Comparison of ENCODE assay signal across 18 cellular contexts in genomic region chr1:56666112-56666608, GRCh38. TPM values are rescaled to one million over a fixed set of nuclear protein-coding genes. Genes with fewer than 3 reads are reported as not detected.
DNase-seq lines count a peak whose midpoint lies in the region; ATAC-seq lines count a peak whose summit lies in the region.
"Had no signal": no experiment of that assay in that cellular context is flagged by ENCODE, and none has a peak within 500 bp of the region (broad histone marks: within the 10 kb centered on the region; RNA-seq: fewer than 3 reads in every experiment).

No MANE protein-coding gene starts in this region.

- DNase-seq in DMS79 treated with DMSO at 0.1 percent for 48 hours (lab: John Stamatoyannopoulos, UW) (peak; percentile 21), NCI-H2029 (lab: John Stamatoyannopoulos, UW) (peak; percentile 20), NCI-H524 treated with DMSO at 0.1 percent for 48 hours (lab: John Stamatoyannopoulos, UW) (peak; percentile 77), foreskin melanocyte (peak; percentile 10), dermis blood vessel endothelial cell (no peak)
- DNase-seq in activated CD4-positive, alpha-beta memory T cell treated with anti-CD3 and anti-CD28 coated beads, Interleukin-2, amount 10 ng/mL, durations not matched to agents 7 days and 5 days, result no peak
- DNase-seq: Calu3; CD4-positive, alpha-beta memory T cell; GDM1; GM23248; KG1; NCI-H146; NCI-H2171; PC-3; T-helper 2 cell had no signal

- no peaks in the 10 kb centered on the region for H3K9me3 Mint-ChIP-seq in activated CD4-positive, alpha-beta memory T cell treated with anti-CD3 and anti-CD28 coated beads, Interleukin-2, amount 10 ng/mL, durations not matched to agents 7 days and 5 days

- CTCF ChIA-PET in activated CD4-positive, alpha-beta memory T cell treated with anti-CD3 and anti-CD28 coated beads, Interleukin-2, amount 10 ng/mL, durations not matched to agents 7 days and 5 days (lab: Charles Lee), result no interaction called here

- H3K4me3 Mint-ChIP-seq in activated CD4-positive, alpha-beta memory T cell treated with anti-CD3 and anti-CD28 coated beads, Interleukin-2, amount 10 ng/mL, durations not matched to agents 7 days and 5 days, result no peak overlapping the region
- H3K4me3 Mint-ChIP-seq: B cell; CD4-positive, alpha-beta memory T cell had no signal

- H3K36me3 Mint-ChIP-seq in activated CD4-positive, alpha-beta memory T cell treated with anti-CD3 and anti-CD28 coated beads, Interleukin-2, amount 10 ng/mL, durations not matched to agents 7 days and 5 days (ENCODE audit: low read depth), result no peaks in the 10 kb centered on the region
- H3K36me3 Mint-ChIP-seq: CD4-positive, alpha-beta memory T cell had no signal

- H3K27ac Mint-ChIP-seq in activated CD4-positive, alpha-beta memory T cell treated with anti-CD3 and anti-CD28 coated beads, Interleukin-2, amount 10 ng/mL, durations not matched to agents 7 days and 5 days, result no peak overlapping the region
- H3K27ac Mint-ChIP-seq: B cell; CD4-positive, alpha-beta memory T cell had no signal

- no peaks in the 10 kb centered on the region for H3K4me1 Mint-ChIP-seq in activated CD4-positive, alpha-beta memory T cell treated with anti-CD3 and anti-CD28 coated beads, Interleukin-2, amount 10 ng/mL, durations not matched to agents 7 days and 5 days
- H3K4me1 Mint-ChIP-seq: B cell; CD4-positive, alpha-beta memory T cell had no signal

- POLR2A ChIA-PET in activated CD4-positive, alpha-beta memory T cell treated with anti-CD3 and anti-CD28 coated beads, Interleukin-2, amount 10 ng/mL, durations not matched to agents 7 days and 5 days (lab: Charles Lee), result no interaction called here

- no peaks in the 10 kb centered on the region for H3K27me3 Mint-ChIP-seq in activated CD4-positive, alpha-beta memory T cell treated with anti-CD3 and anti-CD28 coated beads, Interleukin-2, amount 10 ng/mL, durations not matched to agents 7 days and 5 days

- no peak for ATAC-seq in GM21423 (IDR thresholded peaks at IDR 0.05; ENCODE audit: unreplicated experiment)
- ATAC-seq: GM12878 had no signal

RNA-seq across cellular contexts. Expression of gene PRKAA2, which starts 21.0 kb away (rescaled TPM):
- 3.2 and 4.9 TPM in 2 replicates for total RNA-seq in dermis blood vessel endothelial cell
- total RNA-seq in activated CD4-positive, alpha-beta memory T cell treated with anti-CD3 and anti-CD28 coated beads, Interleukin-2, amount 10 ng/mL, durations not matched to agents 7 days and 5 days, result not detected
- total RNA-seq: B cell; CD4-positive, alpha-beta memory T cell; GM12878 had no signal

Comparison
In these comparisons a context has a peak if more than half of its experiments do, and no peak if none do; other contexts are left out.
1. DNase-seq: peak in DMS79 treated with DMSO at 0.1 percent for 48 hours (single experiment), NCI-H2029 (single experiment), NCI-H524 treated with DMSO at 0.1 percent for 48 hours (single experiment) and foreskin melanocyte (single experiment); none in dermis blood vessel endothelial cell (single experiment) and activated CD4-positive, alpha-beta memory T cell treated with anti-CD3 and anti-CD28 coated beads, Interleukin-2, amount 10 ng/mL, durations not matched to agents 7 days and 5 days (single experiment).